ENCODE assay signal across 13 cellular contexts in genomic region chr22:26586556-26587325, GRCh38. TPM values are rescaled to one million over a fixed set of nuclear protein-coding genes. Genes with fewer than 3 reads are reported as not detected.
DNase-seq lines count a peak whose midpoint lies in the region; ATAC-seq and TF ChIP-seq lines count a peak whose summit lies in the region.
"Had no signal": no experiment of that assay in that cellular context is flagged by ENCODE, and none has a peak within 500 bp of the region (broad histone marks: within the 10 kb centered on the region; RNA-seq: fewer than 3 reads in every experiment).

No MANE protein-coding gene starts in this region.

- H3K36me3 Mint-ChIP-seq in activated naive CD4-positive, alpha-beta T cell treated with anti-CD3 and anti-CD28 coated beads, Interleukin-2, amount 50 U/mL, for 24 hours, result no peaks in the 10 kb centered on the region
- peaks cover 23% of the 10 kb centered on the region for H3K36me3 Mint-ChIP-seq in activated T-helper 17 cell treated with anti-CD3 and anti-CD28 coated beads, Interleukin-2, amount 50 U/mL, for 72 hours (ENCODE audit: low read depth)

- H3K4me3 ChIP-seq in upper lobe of left lung, result peak overlapping the region in 3 of 4 donors; percentile 10 to 85 (median 12)
- H3K4me3 ChIP-seq: cardiac muscle cell, tibial artery had no signal

- H3K9me3 Mint-ChIP-seq in activated naive CD4-positive, alpha-beta T cell treated with anti-CD3 and anti-CD28 coated beads, Interleukin-2, amount 50 U/mL, for 24 hours, result no peaks in the 10 kb centered on the region
- no peaks in the 10 kb centered on the region for H3K9me3 Mint-ChIP-seq in activated T-helper 17 cell treated with anti-CD3 and anti-CD28 coated beads, Interleukin-2, amount 50 U/mL, for 72 hours

- no peak for TF ChIP-seq CTCF in upper lobe of left lung (IDR thresholded peaks at IDR 0.05)

- TF ChIP-seq POLR2A in upper lobe of left lung (IDR thresholded peaks at IDR 0.05), result no peak

- H3K27me3 Mint-ChIP-seq in activated naive CD4-positive, alpha-beta T cell treated with anti-CD3 and anti-CD28 coated beads, Interleukin-2, amount 50 U/mL, for 24 hours, result no peaks in the 10 kb centered on the region
- H3K27me3 Mint-ChIP-seq in activated T-helper 17 cell treated with anti-CD3 and anti-CD28 coated beads, Interleukin-2, amount 50 U/mL, for 72 hours, result no peaks in the 10 kb centered on the region

- peaks cover 44% of the 10 kb centered on the region for H3K4me1 Mint-ChIP-seq in activated naive CD4-positive, alpha-beta T cell treated with anti-CD3 and anti-CD28 coated beads, Interleukin-2, amount 50 U/mL, for 24 hours
- peaks cover 28% of the 10 kb centered on the region for H3K4me1 Mint-ChIP-seq in activated T-helper 17 cell treated with anti-CD3 and anti-CD28 coated beads, Interleukin-2, amount 50 U/mL, for 72 hours

- peaks cover 26 to 66% (median 32%) of the 10 kb centered on the region in 4 donors for H3K4me1 ChIP-seq in upper lobe of left lung

- peak in 1 of 4 donors; percentile 33 for TF ChIP-seq EP300 in upper lobe of left lung (IDR thresholded peaks at IDR 0.05)

- no peak for ATAC-seq in activated T-helper 17 cell treated with anti-CD3 and anti-CD28 coated beads, Interleukin-2, amount 50 U/mL, for 72 hours (replicated peaks)
- ATAC-seq in upper lobe of left lung (ENCODE audit: low FRiP score in 2 of 2), result no peak
- ATAC-seq in HG03095 (IDR thresholded peaks at IDR 0.05; ENCODE audit: unreplicated experiment), result no peak
- ATAC-seq in GM21723 (IDR thresholded peaks at IDR 0.05; ENCODE audit: unreplicated experiment), result no peak

- no peaks in the 10 kb centered on the region for H3K9me3 ChIP-seq in upper lobe of left lung
- H3K9me3 ChIP-seq: tibial artery had no signal

- peaks cover 0 to 12% (median 5%) of the 10 kb centered on the region in 4 donors for H3K36me3 ChIP-seq in upper lobe of left lung
- H3K36me3 ChIP-seq: cardiac muscle cell had no signal

- no peak for DNase-seq in activated naive CD4-positive, alpha-beta T cell treated with anti-CD3 and anti-CD28 coated beads, Interleukin-2, amount 50 U/mL, for 16 hours
- DNase-seq in lung microvascular endothelial cell (ENCODE audit: low read depth in 2 of 2) (peak; percentile 73 to 89), upper lobe of left lung (no peak), ureter (ENCODE audit: low spot score) (no peak)
- DNase-seq: head of caudate nucleus, NCI-H2107 had no signal

- H3K27ac Mint-ChIP-seq in activated naive CD4-positive, alpha-beta T cell treated with anti-CD3 and anti-CD28 coated beads, Interleukin-2, amount 50 U/mL, for 24 hours, result no peak overlapping the region
- no peak overlapping the region for H3K27ac Mint-ChIP-seq in activated T-helper 17 cell treated with anti-CD3 and anti-CD28 coated beads, Interleukin-2, amount 50 U/mL, for 72 hours

- 56% methylated on average over 9 to 11 of the region's 11 CpGs for WGBS in upper lobe of left lung, 2 donors

- peak overlapping the region; percentile 15 for H3K4me3 Mint-ChIP-seq in activated naive CD4-positive, alpha-beta T cell treated with anti-CD3 and anti-CD28 coated beads, Interleukin-2, amount 50 U/mL, for 24 hours
- peak overlapping the region; percentile 7 for H3K4me3 Mint-ChIP-seq in activated T-helper 17 cell treated with anti-CD3 and anti-CD28 coated beads, Interleukin-2, amount 50 U/mL, for 72 hours

- H3K27ac ChIP-seq in upper lobe of left lung, result peak overlapping the region; percentile 44 to 98 (median 72)
- H3K27ac ChIP-seq: cardiac muscle cell, tibial artery had no signal

- no peaks in the 10 kb centered on the region for H3K27me3 ChIP-seq in upper lobe of left lung
- H3K27me3 ChIP-seq: cardiac muscle cell, tibial artery had no signal

RNA-seq across cellular contexts. Expression of gene TPST2, which starts 3.2 kb away (rescaled TPM):
- 10 to 100 TPM; 23.2 to 27.5 TPM for total RNA-seq in activated T-helper 17 cell treated with anti-CD3 and anti-CD28 coated beads, Interleukin-2, amount 50 U/mL, for 72 hours
- total RNA-seq in lung microvascular endothelial cell (34.7 and 78.8 TPM in 2 replicates), upper lobe of left lung (100 to 1,000 TPM in 2 of 6 donors, 10 to 100 TPM in 4; 50.5 to 253 (median 95.8) TPM), ureter (49.1 TPM)

RNA-seq across cellular contexts. Expression of gene CRYBB1, which starts 31.1 kb away (rescaled TPM):
- total RNA-seq in activated T-helper 17 cell treated with anti-CD3 and anti-CD28 coated beads, Interleukin-2, amount 50 U/mL, for 72 hours, result not detected
- total RNA-seq in lung microvascular endothelial cell (0.22 and 0.40 TPM in 2 replicates), upper lobe of left lung (under 1 TPM in 2 of 6 donors, not detected in 4; 0.26 to 0.81 TPM), ureter (not detected)
- total RNA-seq: cardiac muscle cell, HT-29 had no signal

RNA-seq across cellular contexts. Expression of gene CRYBA4, which starts 35.0 kb away (rescaled TPM):
- total RNA-seq in activated T-helper 17 cell treated with anti-CD3 and anti-CD28 coated beads, Interleukin-2, amount 50 U/mL, for 72 hours, result 1 to 10 TPM in 1 of 2 donors, not detected in 1; 1.2 TPM
- not detected in 2 replicates for total RNA-seq in lung microvascular endothelial cell
- not detected for total RNA-seq in upper lobe of left lung
- total RNA-seq in ureter, result 1.1 TPM
- total RNA-seq: cardiac muscle cell, HT-29 had no signal

Comparison
In these comparisons a context has a peak if more than half of its experiments do, and no peak if none do; other contexts are left out.
1. DNase-seq: peak in lung microvascular endothelial cell (2 of 2); none in activated naive CD4-positive, alpha-beta T cell treated with anti-CD3 and anti-CD28 coated beads, Interleukin-2, amount 50 U/mL, for 16 hours (single experiment), upper lobe of left lung (0 of 2) and ureter (single experiment).